In genomic region chr5:114101153-114101552, GRCh38 we compare ENCODE assay signal across 8 cellular contexts.
DNase-seq lines count a peak whose midpoint lies in the region; ATAC-seq and TF ChIP-seq lines count a peak whose summit lies in the region.

No MANE protein-coding gene starts in this region.

- H3K4me1 ChIP-seq in suprapubic skin: no peaks in the 10 kb centered on the region

- H3K27ac ChIP-seq in suprapubic skin: no peak overlapping the region

- TF ChIP-seq CTCF in suprapubic skin (IDR thresholded peaks at IDR 0.05): peak in 1 of 2 donors; percentile 23

- 48% methylated on average over 3 of the region's 3 CpGs for WGBS in suprapubic skin

- DNase-seq in SHP77 (lab: John Stamatoyannopoulos, UW) (peak; percentile 8 to 20), SHP77 treated with DMSO at 0.1 percent for 48 hours (lab: John Stamatoyannopoulos, UW) (no peak), RPMI8226 (peak; percentile 55), glomerular endothelial cell (ENCODE audit: extremely low read depth, low read depth, low spot score) (peak; percentile 31), suprapubic skin (ENCODE audit: low spot score in 2 of 2) (no peak), NCI-H2029 treated with DMSO at 0.1 percent for 48 hours (lab: John Stamatoyannopoulos, UW) (no peak), epidermal melanocyte (ENCODE audit: insufficient read length, low spot score) (no peak)

- no peak for TF ChIP-seq EP300 in suprapubic skin (IDR thresholded peaks at IDR 0.05)

- no peaks in the 10 kb centered on the region for H3K9me3 ChIP-seq in suprapubic skin

- no peaks in the 10 kb centered on the region for H3K27me3 ChIP-seq in suprapubic skin

- TF ChIP-seq POLR2A in suprapubic skin (IDR thresholded peaks at IDR 0.05): no peak

- peak; percentile 71 for ATAC-seq in HG02938 (IDR thresholded peaks at IDR 0.05; ENCODE audit: unreplicated experiment)

- H3K36me3 ChIP-seq in suprapubic skin: no peaks in the 10 kb centered on the region

- no peak overlapping the region for H3K4me3 ChIP-seq in suprapubic skin

Comparison
In these comparisons a context has a peak if more than half of its experiments do, and no peak if none do; other contexts are left out.
1. DNase-seq: peak in SHP77 (2 of 2), RPMI8226 (single experiment) and glomerular endothelial cell (single experiment); none in SHP77 treated with DMSO at 0.1 percent for 48 hours (single experiment), suprapubic skin (0 of 2), NCI-H2029 treated with DMSO at 0.1 percent for 48 hours (single experiment) and epidermal melanocyte (single experiment).